In the genomic region with DNA sequence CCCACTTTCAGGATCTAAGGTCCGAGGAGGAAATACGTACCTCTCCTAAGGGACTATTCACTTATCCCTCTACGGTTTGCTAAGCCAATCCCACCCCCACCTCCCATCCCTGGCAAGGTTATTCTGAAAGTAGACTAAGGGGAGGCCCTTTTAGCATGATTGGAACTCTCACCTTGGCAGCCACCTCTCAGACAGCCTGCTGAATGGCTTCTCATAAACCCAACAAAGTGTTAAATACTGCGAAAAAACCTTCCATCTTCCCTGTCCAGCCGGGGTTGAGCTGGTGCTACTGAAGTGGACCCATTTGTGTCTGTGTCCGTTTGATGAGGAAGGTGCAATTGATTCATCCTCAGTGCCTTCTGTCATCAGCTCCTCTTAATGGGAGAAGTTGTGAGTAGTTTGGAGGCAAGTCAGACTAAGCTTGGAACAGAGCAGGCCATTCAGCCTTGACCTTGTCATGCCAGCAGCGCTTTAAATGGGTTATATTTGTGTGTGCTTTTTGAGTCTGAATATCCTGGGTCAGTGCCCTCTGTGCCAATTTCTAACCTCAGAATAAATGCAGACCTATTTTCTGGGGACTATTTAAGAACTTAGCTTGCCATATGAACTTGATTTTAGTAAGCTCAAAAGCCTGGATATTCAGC, we compare ENCODE assay signal across 23 cellular contexts.
DNase-seq lines count a peak whose midpoint lies in the region; ATAC-seq, FAIRE-seq and TF ChIP-seq lines count a peak whose summit lies in the region.
"Had no signal": no experiment of that assay in that cellular context is flagged by ENCODE, and none has a peak within 500 bp of the region (broad histone marks: within the 10 kb centered on the region; RNA-seq: fewer than 3 reads in every experiment).

No MANE protein-coding gene starts in this region.

- no peaks in the 10 kb centered on the region for H3K9me2 ChIP-seq in MM.1S (replicated peaks; ENCODE audit: insufficient read depth, low read length)

- H2BK15ac ChIP-seq in neuronal stem cell (ENCODE audit: low read length) = no peak overlapping the region

- H4K91ac ChIP-seq in neuronal stem cell (ENCODE audit: low read depth, low read length, poor library complexity) = no peak overlapping the region

- H3F3A ChIP-seq in MM.1S (ENCODE audit: insufficient read depth, low read length) = no peaks in the 10 kb centered on the region

- no peak for TF ChIP-seq CTCF in liver (IDR thresholded peaks at IDR 0.05; ENCODE audit: low read depth, low read length, missing input control)
- no peak for TF ChIP-seq CTCF in HepG2 (CRISPR knock-in tag; IDR thresholded peaks at IDR 0.05)
- no peak for TF ChIP-seq CTCF in adrenal gland (IDR thresholded peaks at IDR 0.05)
- TF ChIP-seq CTCF in MM.1S (IDR thresholded peaks at IDR 0.05; ENCODE audit: low read length) = no peak

- H3K4me1 ChIP-seq in liver (ENCODE audit: control insufficient read depth in 4 of 4, insufficient read depth in 4 of 4, low read length in 3 of 4) (peaks cover 0 to 14% (median 6%) of the 10 kb centered on the region in 4 donors), HepG2 (ENCODE audit: insufficient read depth, low read length) (no peaks in the 10 kb centered on the region), adrenal gland (replicated peaks in 1 of 2) (peaks cover 0 to 4% of the 10 kb centered on the region in 2 donors), neuronal stem cell (ENCODE audit: control insufficient read depth in 2 of 2, insufficient read depth in 1 of 2, low read depth in 1 of 2, low read length in 2 of 2) (peaks cover 3 to 4% of the 10 kb centered on the region in 2 donors), MM.1S (ENCODE audit: low read length) (no peaks in the 10 kb centered on the region)

- H3K27ac ChIP-seq in liver (ENCODE audit: low read depth in 1 of 2, low read length in 2 of 2) = no peak overlapping the region
- H3K27ac ChIP-seq in HepG2 (ENCODE audit: extremely low read length, insufficient read depth, low read length) = no peak overlapping the region
- no peak overlapping the region for H3K27ac ChIP-seq in adrenal gland
- H3K27ac ChIP-seq in neuronal stem cell (replicated peaks; ENCODE audit: low read length) = no peak overlapping the region
- H3K27ac ChIP-seq in MM.1S (ENCODE audit: low read length) = no peak overlapping the region

- ATAC-seq in HepG2 (no peak), left lobe of liver (peak; percentile 92), left colon (no peak)
- ATAC-seq: GM12878 had no signal

- POLR2A ChIA-PET in HepG2 (lab: Yijun Ruan, JAX) = no interaction called here

- WGBS in liver = 63% methylated on average over 7 of the region's 7 CpGs
- 17% methylated on average over 7 of the region's 7 CpGs for WGBS in HepG2 (ENCODE audit: low lambda C conversion rate)
- WGBS in adrenal gland, 4 donors = 53 to 65% (median 60%) methylated on average over 7 of the region's 7 CpGs
- no CpG with 5 or more reads among the region's 7 CpGs for WGBS in neuronal stem cell (ENCODE audit: extremely low coverage in 2 of 2, insufficient read length in 2 of 2, insufficient replicate concordance in 1 of 2), 2 donors

- H3K4ac ChIP-seq in neuronal stem cell (ENCODE audit: low read length) = no peak overlapping the region

- in situ Hi-C loops in HepG2 (cut with HindIII; ENCODE audit: extremely low pct_ligation_motif_present, low pct_unique_long_range_greater_than_20kb) = no loop called here

- H3K14ac ChIP-seq in neuronal stem cell (ENCODE audit: low read length) = no peak overlapping the region

- H3K36me3 ChIP-seq in liver (ENCODE audit: control insufficient read depth in 4 of 4, insufficient read depth in 3 of 4, low read depth in 1 of 4, low read length in 3 of 4) (no peaks in the 10 kb centered on the region), HepG2 (replicated peaks in 1 of 2; ENCODE audit: control insufficient read depth in 1 of 2, insufficient read depth in 2 of 2, low read length in 2 of 2) (no peaks in the 10 kb centered on the region), adrenal gland (replicated peaks in 1 of 2) (no peaks in the 10 kb centered on the region), neuronal stem cell (replicated peaks in 1 of 2; ENCODE audit: control insufficient read depth in 2 of 2, insufficient read depth in 2 of 2, low read length in 2 of 2) (no peaks in the 10 kb centered on the region), MM.1S (replicated peaks; ENCODE audit: insufficient read depth, low read length) (no peaks in the 10 kb centered on the region)
- H3K36me3 ChIP-seq: BE2C had no signal

- no peak for TF ChIP-seq EP300 in HepG2 (IDR thresholded peaks at IDR 0.05; ENCODE audit: low read depth in 2 of 2, low read length in 2 of 2)
- TF ChIP-seq EP300 in HepG2 (CRISPR knock-in tag; IDR thresholded peaks at IDR 0.05; ENCODE audit: borderline replicate concordance) = no peak

- DNase-seq in HepG2 (ENCODE audit: low spot score) (no peak), adrenal gland (peak; percentile 34 to 74 (median 62)), left lobe of liver (ENCODE audit: low spot score) (peak; percentile 54), neuronal stem cell (ENCODE audit: low spot score) (no peak), amygdala (lab: John Stamatoyannopoulos, UW) (no peak), MM.1S (no peak), left colon (no peak)
- DNase-seq: ACHN; BE2C; C1 segment of cervical spinal cord; CD4-positive, CD25-positive, alpha-beta regulatory T cell; CD8-positive, alpha-beta memory T cell; COR-L47; DMS 273 treated with DMSO at 0.1 percent for 48 hours; DMS53; DND-41; EL; H9 had no signal

- H3K4me3 ChIP-seq in liver (ENCODE audit: low read depth in 1 of 3, low read length in 3 of 3) (no peak overlapping the region), HepG2 (replicated peaks in 1 of 3; ENCODE audit: insufficient read depth in 1 of 3, low read depth in 2 of 3, low read length in 3 of 3) (no peak overlapping the region), adrenal gland (no peak overlapping the region), neuronal stem cell (ENCODE audit: low read length in 2 of 2) (no peak overlapping the region), MM.1S (ENCODE audit: low read length) (no peak overlapping the region)
- H3K4me3 ChIP-seq: GM12878 had no signal

- H3K23ac ChIP-seq in neuronal stem cell (ENCODE audit: low read depth, low read length, poor library complexity) = no peak overlapping the region

- H2AFZ ChIP-seq in HepG2 (ENCODE audit: low read length) (no peak overlapping the region), neuronal stem cell (ENCODE audit: low read length) (no peak overlapping the region), MM.1S (ENCODE audit: low read length) (no peak overlapping the region)

- CTCF ChIA-PET in HepG2 (lab: Yijun Ruan, JAX; ENCODE audit: low intra/inter-chr PET ratio, low total read pairs) = no interaction called here

- no peak overlapping the region for H3K9ac ChIP-seq in liver (ENCODE audit: low read depth in 1 of 2, low read length in 2 of 2)
- H3K9ac ChIP-seq in HepG2 (ENCODE audit: insufficient read depth, low read depth, low read length) = no peak overlapping the region
- no peak overlapping the region for H3K9ac ChIP-seq in neuronal stem cell (ENCODE audit: low read depth, low read length, poor library complexity)
- H3K9ac ChIP-seq in MM.1S (ENCODE audit: low read length) = no peak overlapping the region

- H2BK5ac ChIP-seq in neuronal stem cell (ENCODE audit: low read length) = no peak overlapping the region

- H3K79me2 ChIP-seq in HepG2 (ENCODE audit: insufficient read depth, low read length) = no peaks in the 10 kb centered on the region
- no peaks in the 10 kb centered on the region for H3K79me2 ChIP-seq in MM.1S (ENCODE audit: low read length)

- H2BK12ac ChIP-seq in neuronal stem cell (ENCODE audit: low read length) = no peak overlapping the region

- H2BK120ac ChIP-seq in neuronal stem cell (ENCODE audit: low read depth, low read length) = no peak overlapping the region

- TF ChIP-seq RAD21 in liver (IDR thresholded peaks at IDR 0.05) (peak; percentile 28 to 52), HepG2 (CRISPR knock-in tag; IDR thresholded peaks at IDR 0.05) (no peak)

- H3K79me1 ChIP-seq in neuronal stem cell (ENCODE audit: low read depth, low read length) = no peaks in the 10 kb centered on the region

- H4K20me1 ChIP-seq in HepG2 (ENCODE audit: insufficient read depth, low read length) (no peaks in the 10 kb centered on the region), MM.1S (ENCODE audit: insufficient read depth, low read length) (no peaks in the 10 kb centered on the region)

- no peaks in the 10 kb centered on the region for H3K27me3 ChIP-seq in liver (ENCODE audit: control insufficient read depth in 4 of 4, insufficient read depth in 4 of 4, low read length in 3 of 4)
- H3K27me3 ChIP-seq in HepG2 (ENCODE audit: control insufficient read depth in 1 of 2, insufficient read depth in 2 of 2, low read length in 2 of 2) = no peaks in the 10 kb centered on the region
- no peaks in the 10 kb centered on the region for H3K27me3 ChIP-seq in adrenal gland
- H3K27me3 ChIP-seq in neuronal stem cell (ENCODE audit: control insufficient read depth in 3 of 3, insufficient read depth in 3 of 3, low read depth in 1 of 3, low read length in 3 of 3) = no peaks in the 10 kb centered on the region
- H3K27me3 ChIP-seq in MM.1S (replicated peaks; ENCODE audit: insufficient read depth, low read length) = no peaks in the 10 kb centered on the region
- H3K27me3 ChIP-seq: BE2C had no signal

- no peaks in the 10 kb centered on the region for H3K9me3 ChIP-seq in liver (ENCODE audit: control insufficient read depth in 4 of 4, low read length in 3 of 4)
- H3K9me3 ChIP-seq in HepG2 (ENCODE audit: low read length) = no peaks in the 10 kb centered on the region
- no peaks in the 10 kb centered on the region for H3K9me3 ChIP-seq in adrenal gland (replicated peaks in 1 of 3)
- H3K9me3 ChIP-seq in neuronal stem cell (replicated peaks in 1 of 2; ENCODE audit: control insufficient read depth in 2 of 2, insufficient read depth in 1 of 2, low read depth in 1 of 2, low read length in 2 of 2) = peaks cover 0 to under 1% of the 10 kb centered on the region in 2 donors
- no peaks in the 10 kb centered on the region for H3K9me3 ChIP-seq in MM.1S (replicated peaks; ENCODE audit: insufficient read depth, low read length)
- H3K9me3 ChIP-seq: BE2C had no signal

- intact Hi-C loops in HepG2 (cut with micrococcal nuclease; ENCODE audit: unreplicated experiment) (no loop called here), adrenal gland (cut with DNase I) (no loop called here), left colon (cut with DNase I, micrococcal nuclease) (no loop called here)

- no peak for FAIRE-seq in HepG2 (lab: Jason Lieb, UNC)
- FAIRE-seq: A204.1, GM12878, GM19239, H1 had no signal

- no TSS peak for BruUV-seq in HepG2 (replicated peaks; lab: Mats Ljungman, UMichigan)

- H3K4me2 ChIP-seq in HepG2 (ENCODE audit: low read depth, low read length) = no peak overlapping the region
- no peak overlapping the region for H3K4me2 ChIP-seq in neuronal stem cell (ENCODE audit: insufficient read depth, low read length, poor library complexity, severe bottlenecking)
- no peak overlapping the region for H3K4me2 ChIP-seq in MM.1S (ENCODE audit: low read depth, low read length)

- H2AK5ac ChIP-seq in neuronal stem cell (ENCODE audit: low read depth, low read length) = no peak overlapping the region

- peak overlapping the region; percentile 6 for H3K18ac ChIP-seq in neuronal stem cell (ENCODE audit: low read length)

- no peak for TF ChIP-seq POLR2A in HepG2 (IDR thresholded peaks at IDR 0.05; ENCODE audit: insufficient read depth in 1 of 2, low read depth in 2 of 2, low read length in 2 of 2)
- TF ChIP-seq POLR2A in adrenal gland (IDR thresholded peaks at IDR 0.05) = no peak

- no peak overlapping the region for H4K8ac ChIP-seq in neuronal stem cell (ENCODE audit: low read depth, low read length)

Comparison
In these comparisons a context has a peak if more than half of its experiments do, and no peak if none do; other contexts are left out.
1. DNase-seq: peak in adrenal gland (7 of 7) and left lobe of liver (single experiment); none in HepG2 (single experiment), neuronal stem cell (single experiment), amygdala (0 of 56), MM.1S (single experiment) and left colon (0 of 2).